Comparison of ENCODE assay signal across 9 cellular contexts in the genomic region with DNA sequence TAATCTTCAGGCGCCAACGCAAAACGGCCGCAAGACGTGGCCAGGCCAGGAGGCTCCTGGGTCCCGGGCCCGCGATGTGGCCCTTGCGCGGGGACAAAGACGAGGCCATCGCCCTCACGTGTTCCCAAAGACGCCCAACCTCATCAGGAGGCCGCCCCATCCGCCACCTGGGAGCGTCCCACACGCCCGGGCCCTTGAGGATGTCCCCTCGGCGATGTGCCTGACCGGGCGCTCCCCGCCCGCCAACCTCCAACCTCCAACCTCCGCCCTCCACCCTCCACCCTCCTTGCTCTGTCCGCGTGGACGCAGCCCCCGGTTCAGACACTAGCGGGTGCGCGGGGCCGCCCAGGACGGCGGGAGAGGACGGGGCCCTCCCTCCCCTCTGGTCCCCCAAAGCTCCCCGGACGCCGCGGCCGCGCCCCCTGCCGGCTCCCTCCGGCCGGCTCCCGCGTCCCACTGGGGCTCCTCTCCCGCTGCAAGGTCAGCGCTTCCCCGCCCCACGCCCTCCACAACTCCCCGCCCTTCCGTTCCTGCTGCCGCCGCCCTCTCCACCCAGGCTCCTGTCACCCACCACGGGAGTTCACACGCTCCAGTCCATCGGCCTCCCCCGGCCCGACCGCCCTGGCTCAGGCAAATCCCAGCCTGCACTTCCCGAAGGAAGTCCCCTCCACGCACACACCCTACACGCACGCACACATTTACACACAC.
DNase-seq lines count a peak whose midpoint lies in the region; ATAC-seq and TF ChIP-seq lines count a peak whose summit lies in the region.
"Had no signal": no experiment of that assay in that cellular context is flagged by ENCODE, and none has a peak within 500 bp of the region (broad histone marks: within the 10 kb centered on the region; RNA-seq: fewer than 3 reads in every experiment).

No MANE protein-coding gene starts in this region.

- peaks cover 3% of the 10 kb centered on the region for H3K9me3 ChIP-seq in right cardiac atrium (ENCODE audit: control insufficient read depth, low read length)

- WGBS in right cardiac atrium: 2% methylated on average over 66 of the region's 66 CpGs

- peaks cover 9 to 22% (median 18%) of the 10 kb centered on the region in 3 donors for H3K27me3 Mint-ChIP-seq in CD14-positive monocyte (ENCODE audit: low read depth in 3 of 3)

- H3K4me3 ChIP-seq in right cardiac atrium (ENCODE audit: low read length) (peak overlapping the region; percentile 17), skin epidermis (peak overlapping the region in 5 of 7 experiments; percentile 5 to 33 (median 16))

- no peak for DNase-seq in CD14-positive monocyte (ENCODE audit: low spot score)
- peak; percentile 25 for DNase-seq in NCI-H1092 treated with DMSO at 0.1 percent for 48 hours (lab: John Stamatoyannopoulos, UW)
- DNase-seq in activated T-cell treated with anti-CD3 and anti-CD28 coated beads for 48 hours (ENCODE audit: low read depth): peak; percentile 34
- peak; percentile 68 to 75 (median 72) for DNase-seq in right cardiac atrium

- no peaks in the 10 kb centered on the region for H3K27me3 ChIP-seq in right cardiac atrium (ENCODE audit: control insufficient read depth, insufficient read depth)

- TF ChIP-seq CTCF in CD14-positive monocyte (IDR thresholded peaks at IDR 0.05): peak; percentile 64

- H3K36me3 Mint-ChIP-seq in CD14-positive monocyte: peaks cover 0 to 2% of the 10 kb centered on the region in 2 donors
- H3K36me3 Mint-ChIP-seq: activated naive CD8-positive, alpha-beta T cell had no signal

- no peak overlapping the region for H3K27ac Mint-ChIP-seq in CD14-positive monocyte
- H3K27ac Mint-ChIP-seq: activated naive CD8-positive, alpha-beta T cell had no signal

- no peak overlapping the region for H3K27ac ChIP-seq in right cardiac atrium (ENCODE audit: low read length)
- H3K27ac ChIP-seq in skin epidermis: no peak overlapping the region

- H3K4me1 ChIP-seq in right cardiac atrium (ENCODE audit: control insufficient read depth, insufficient read depth, low read length): peaks cover 2% of the 10 kb centered on the region

- H3K9me3 Mint-ChIP-seq in CD14-positive monocyte: peaks cover 0 to 4% (median 0%) of the 10 kb centered on the region in 7 donors

- peaks cover 10% of the 10 kb centered on the region for H3K4me1 Mint-ChIP-seq in CD14-positive monocyte

- intact Hi-C loops in CD14-positive monocyte (cut with micrococcal nuclease) (loop anchor here in 1 of 2 donors (10.0 kb wide), 1 partner anchor 318 kb away; no protein-coding TSS in a partner anchor), right cardiac atrium (cut with DNase I) (loop anchor here in 1 of 4 donors (10.0 kb wide), 1 partner anchor 228 kb away; no protein-coding TSS in a partner anchor)

- H3K4me3 Mint-ChIP-seq in CD14-positive monocyte: no peak overlapping the region

- ATAC-seq in right cardiac atrium: peak; percentile 63 to 91
- no peak for ATAC-seq in GM21360 (IDR thresholded peaks at IDR 0.05; ENCODE audit: unreplicated experiment)
- ATAC-seq in HG02870 (IDR thresholded peaks at IDR 0.05; ENCODE audit: unreplicated experiment): no peak
- no peak for ATAC-seq in GM19328 (IDR thresholded peaks at IDR 0.05; ENCODE audit: unreplicated experiment)

Comparison
In these comparisons a context has a peak if more than half of its experiments do, and no peak if none do; other contexts are left out.
1. ATAC-seq: peak in right cardiac atrium (2 of 2); none in GM21360 (single experiment), HG02870 (single experiment) and GM19328 (single experiment).